In the genomic region with DNA sequence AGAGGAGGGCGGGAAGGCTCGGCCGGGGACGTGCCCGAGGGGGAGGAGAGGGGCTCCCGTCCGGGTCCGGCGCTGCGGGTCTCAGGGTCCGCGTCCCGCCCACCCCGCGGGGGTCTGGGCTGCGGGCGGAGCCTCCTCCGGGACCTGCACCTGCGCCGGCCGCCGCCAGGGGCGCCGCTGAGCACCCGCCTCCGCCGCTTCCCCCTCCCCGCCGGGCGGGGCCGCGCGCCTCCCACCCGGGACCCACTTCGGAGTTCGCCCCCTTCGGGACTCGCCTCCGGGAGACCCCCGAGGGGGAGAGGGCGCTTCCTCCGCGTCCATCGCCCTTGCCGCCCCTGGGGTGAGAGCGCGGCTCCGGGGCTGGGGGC, we compare ENCODE assay signal across 13 cellular contexts. TPM values are rescaled to one million over a fixed set of nuclear protein-coding genes. Genes with fewer than 3 reads are reported as not detected.
A peak's percentile ranks its signal among the peaks of the same experiment; 100 is the strongest.
DNase-seq lines count a peak whose midpoint lies in the region; ATAC-seq and TF ChIP-seq lines count a peak whose summit lies in the region.
"Not testable (repeated sequence)": the region's sequence is repeated elsewhere in the genome, so short reads cannot be mapped to it uniquely, and the experiment has no call there.
"Had no signal": no experiment of that assay in that cellular context is flagged by ENCODE, and none has a peak within 500 bp of the region (broad histone marks: within the 10 kb centered on the region; RNA-seq: fewer than 3 reads in every experiment).

No MANE protein-coding gene starts in this region.

- peaks cover 44% of the 10 kb centered on the region for H3K4me1 Mint-ChIP-seq in CD4-positive, alpha-beta T cell (ENCODE audit: low read depth)
- H3K4me1 Mint-ChIP-seq in activated CD8-positive, alpha-beta T cell treated with anti-CD3 and anti-CD28 coated beads for 36 hours (ENCODE audit: low read depth): peaks cover 24% of the 10 kb centered on the region
- H3K4me1 Mint-ChIP-seq in glutamatergic neuron (ENCODE audit: low read depth, unreplicated experiment): not testable (repeated sequence)
- peaks cover 27 to 49% (median 40%) of the 10 kb centered on the region in 3 donors for H3K4me1 Mint-ChIP-seq in naive B cell

- H3K4me1 ChIP-seq in stomach: peaks cover 2 to 47% (median 29%) of the 10 kb centered on the region in 4 donors

- H3K36me3 ChIP-seq in stomach: not testable (repeated sequence)

- CTCF ChIA-PET in CD4-positive, alpha-beta T cell (lab: Charles Lee): interaction anchor here (3.0 kb wide), 1 partner anchor 68 kb away, joined by 13 read pairs; no protein-coding TSS in a partner anchor
- CTCF ChIA-PET in activated CD8-positive, alpha-beta T cell treated with anti-CD3 and anti-CD28 coated beads for 36 hours (lab: Charles Lee): interaction anchor here (1.4 to 1.8 kb wide), 3 partner anchors 13 to 35 kb away, joined by 4 to 9 read pairs (median 4); no protein-coding TSS in a partner anchor

- TF ChIP-seq EP300 in stomach (IDR thresholded peaks at IDR 0.05): not testable (repeated sequence)

- H3K9me3 ChIP-seq in CD4-positive, alpha-beta T cell (ENCODE audit: control insufficient read depth, low read length); stomach: not testable (repeated sequence)

- DNase-seq in CD4-positive, alpha-beta T cell; activated CD8-positive, alpha-beta T cell treated with anti-CD3 and anti-CD28 coated beads for 36 hours; glutamatergic neuron; naive B cell; stomach: not testable (repeated sequence)

- not testable (repeated sequence) for H3K27me3 Mint-ChIP-seq in CD4-positive, alpha-beta T cell; activated CD8-positive, alpha-beta T cell treated with anti-CD3 and anti-CD28 coated beads for 36 hours; naive B cell
- peaks cover 14% of the 10 kb centered on the region for H3K27me3 Mint-ChIP-seq in glutamatergic neuron (ENCODE audit: unreplicated experiment)

- TF ChIP-seq POLR2A in stomach (IDR thresholded peaks at IDR 0.05): not testable (repeated sequence)

- TF ChIP-seq CTCF in CD4-positive, alpha-beta T cell (IDR thresholded peaks at IDR 0.05); activated CD8-positive, alpha-beta T cell treated with anti-CD3 and anti-CD28 coated beads for 36 hours (IDR thresholded peaks at IDR 0.05); stomach (IDR thresholded peaks at IDR 0.05): not testable (repeated sequence)
- peak; percentile 16 for TF ChIP-seq CTCF in glutamatergic neuron (IDR thresholded peaks at IDR 0.05; ENCODE audit: partially characterized antibody, unreplicated experiment)

- H3K36me3 Mint-ChIP-seq in CD4-positive, alpha-beta T cell (ENCODE audit: low read depth): peaks cover 43% of the 10 kb centered on the region
- H3K36me3 Mint-ChIP-seq in activated CD8-positive, alpha-beta T cell treated with anti-CD3 and anti-CD28 coated beads for 36 hours (ENCODE audit: low read depth): peaks cover 46% of the 10 kb centered on the region
- not testable (repeated sequence) for H3K36me3 Mint-ChIP-seq in glutamatergic neuron (ENCODE audit: unreplicated experiment); naive B cell

- H3K4me3 ChIP-seq in stomach: peak overlapping the region in 3 of 4 donors; percentile 65 to 73 (median 69)

- not testable (repeated sequence) for H3K4me3 Mint-ChIP-seq in CD4-positive, alpha-beta T cell; activated CD8-positive, alpha-beta T cell treated with anti-CD3 and anti-CD28 coated beads for 36 hours; glutamatergic neuron (ENCODE audit: unreplicated experiment); naive B cell

- ATAC-seq in CD4-positive, alpha-beta T cell (ENCODE audit: poor library complexity): peak; percentile 24
- peak; percentile 44 for ATAC-seq in GM21367 (IDR thresholded peaks at IDR 0.05; ENCODE audit: unreplicated experiment)
- peak; percentile 56 for ATAC-seq in HG02763 (IDR thresholded peaks at IDR 0.05; ENCODE audit: unreplicated experiment)
- ATAC-seq in HG03439 (IDR thresholded peaks at IDR 0.05; ENCODE audit: unreplicated experiment): peak; percentile 42
- peak; percentile 28 for ATAC-seq in activated CD8-positive, alpha-beta T cell treated with anti-CD3 and anti-CD28 coated beads for 36 hours
- ATAC-seq in naive B cell (ENCODE audit: low read depth in 2 of 2): peak; percentile 57 to 60

- not testable (repeated sequence) for H3K9me3 Mint-ChIP-seq in CD4-positive, alpha-beta T cell; activated CD8-positive, alpha-beta T cell treated with anti-CD3 and anti-CD28 coated beads for 36 hours; glutamatergic neuron (ENCODE audit: unreplicated experiment); naive B cell

- H3K27me3 ChIP-seq in CD4-positive, alpha-beta T cell (ENCODE audit: control insufficient read depth, insufficient read depth, low read length): not testable (repeated sequence)
- H3K27me3 ChIP-seq in stomach: peaks cover 0 to 25% (median 15%) of the 10 kb centered on the region in 3 donors

- intact Hi-C loops in CD4-positive, alpha-beta T cell (cut with DNase I, micrococcal nuclease); stomach (cut with DNase I; ENCODE audit: low total_unique reads): not testable (repeated sequence)
- intact Hi-C loops in activated CD8-positive, alpha-beta T cell treated with anti-CD3 and anti-CD28 coated beads for 36 hours (cut with micrococcal nuclease): loop anchor here (10.0 kb wide), 1 partner anchor 54 kb away; no protein-coding TSS in a partner anchor

- not testable (repeated sequence) for H3K27ac Mint-ChIP-seq in CD4-positive, alpha-beta T cell; activated CD8-positive, alpha-beta T cell treated with anti-CD3 and anti-CD28 coated beads for 36 hours; glutamatergic neuron (ENCODE audit: unreplicated experiment); naive B cell

- POLR2A ChIA-PET in CD4-positive, alpha-beta T cell (lab: Charles Lee): interaction anchor here (1.1 to 4.5 kb wide), 10 partner anchors 9 to 111 kb away, joined by 3 to 56 read pairs (median 11); partner anchors contain the start of genes BET1L, PGGHG and RIC8A
- POLR2A ChIA-PET in activated CD8-positive, alpha-beta T cell treated with anti-CD3 and anti-CD28 coated beads for 36 hours (lab: Charles Lee): interaction anchor here (1.1 to 4.5 kb wide), 10 partner anchors 8 to 68 kb away, joined by 3 to 47 read pairs (median 12); partner anchors contain the start of genes IFITM2 and PGGHG

- peak overlapping the region; percentile 35 for H3K27ac ChIP-seq in CD4-positive, alpha-beta T cell (ENCODE audit: low read depth, low read length)
- H3K27ac ChIP-seq in stomach: peak overlapping the region in 3 of 5 donors; percentile 86 to 97 (median 93)

- no CpG with 5 or more reads among the region's 48 CpGs for WGBS in stomach, 5 donors

RNA-seq across cellular contexts. Expression of gene IFITM3, which starts 2.3 kb away (rescaled TPM):
- total RNA-seq in CD4-positive, alpha-beta T cell: 10 to 100 TPM; 15.9 to 20.1 TPM
- total RNA-seq in activated CD8-positive, alpha-beta T cell treated with anti-CD3 and anti-CD28 coated beads for 36 hours: 10 to 100 TPM; 52.8 to 58.0 TPM
- total RNA-seq in glutamatergic neuron (ENCODE audit: unreplicated experiment): 0.93 TPM
- 100 to 1,000 TPM in 1 of 6 donors, 10 to 100 TPM in 3, 1 to 10 TPM in 1, under 1 TPM in 1; 0.71 to 178 (median 64.1) TPM for polyA plus RNA-seq in naive B cell (ENCODE audit: low read depth in 6 of 6)
- total RNA-seq in stomach: 100 to 1,000 TPM in 3 of 5 donors, 10 to 100 TPM in 2; 11.9 to 271 (median 127) TPM
- 1,000 to 10,000 TPM in 1 of 3 donors, 100 to 1,000 TPM in 2; 538 to 1,128 (median 677) TPM for polyA plus RNA-seq in stomach

RNA-seq across cellular contexts. Expression of gene IFITM1, which starts 4.6 kb away (rescaled TPM):
- total RNA-seq in CD4-positive, alpha-beta T cell: 100 to 1,000 TPM; 286 to 306 TPM
- 100 to 1,000 TPM; 296 to 304 TPM for total RNA-seq in activated CD8-positive, alpha-beta T cell treated with anti-CD3 and anti-CD28 coated beads for 36 hours
- total RNA-seq in glutamatergic neuron (ENCODE audit: unreplicated experiment) (2.6 TPM), stomach (10 to 100 TPM in 4 of 5 donors, 1 to 10 TPM in 1; 7.0 to 59.8 (median 17.3) TPM)
- polyA plus RNA-seq in naive B cell (ENCODE audit: low read depth in 6 of 6) (100 to 1,000 TPM; 152 to 299 (median 164) TPM), stomach (100 to 1,000 TPM in 2 of 3 donors, 10 to 100 TPM in 1; 79.9 to 224 (median 119) TPM)

RNA-seq across cellular contexts. Expression of gene IFITM2, which starts 10.8 kb away (rescaled TPM):
- total RNA-seq in CD4-positive, alpha-beta T cell: 100 to 1,000 TPM; 364 to 383 TPM
- 100 to 1,000 TPM; 540 to 549 TPM for total RNA-seq in activated CD8-positive, alpha-beta T cell treated with anti-CD3 and anti-CD28 coated beads for 36 hours
- total RNA-seq in glutamatergic neuron (ENCODE audit: unreplicated experiment): 2.5 TPM
- polyA plus RNA-seq in naive B cell (ENCODE audit: low read depth in 6 of 6): 1,000 to 10,000 TPM in 4 of 6 donors, 100 to 1,000 TPM in 2; 915 to 1,467 (median 1,288) TPM
- 10 to 100 TPM in 4 of 5 donors, 1 to 10 TPM in 1; 8.8 to 61.7 (median 12.9) TPM for total RNA-seq in stomach
- polyA plus RNA-seq in stomach: 100 to 1,000 TPM; 276 to 394 (median 344) TPM

RNA-seq across cellular contexts. Expression of gene IFITM5, which starts 19.1 kb away (rescaled TPM):
- not detected for total RNA-seq in CD4-positive, alpha-beta T cell
- not detected for total RNA-seq in activated CD8-positive, alpha-beta T cell treated with anti-CD3 and anti-CD28 coated beads for 36 hours
- total RNA-seq in glutamatergic neuron (ENCODE audit: unreplicated experiment) (not detected), stomach (under 1 TPM in 1 of 5 donors, not detected in 4; 0.73 TPM)
- polyA plus RNA-seq in naive B cell (ENCODE audit: low read depth in 6 of 6) (not detected), stomach (not detected)
- total RNA-seq: Calu3, colonic mucosa, mucosa of gallbladder, temporal lobe had no signal
- polyA plus RNA-seq: AG04450 had no signal

RNA-seq across cellular contexts. Expression of gene PGGHG, which starts 29.5 kb away (rescaled TPM):
- total RNA-seq in CD4-positive, alpha-beta T cell: 100 to 1,000 TPM; 670 to 671 TPM
- 100 to 1,000 TPM; 298 to 308 TPM for total RNA-seq in activated CD8-positive, alpha-beta T cell treated with anti-CD3 and anti-CD28 coated beads for 36 hours
- total RNA-seq in glutamatergic neuron (ENCODE audit: unreplicated experiment) (14.4 TPM), stomach (10 to 100 TPM in 4 of 5 donors, 1 to 10 TPM in 1; 3.5 to 34.8 (median 11.9) TPM)
- polyA plus RNA-seq in naive B cell (ENCODE audit: low read depth in 6 of 6) (1 to 10 TPM; 3.4 to 8.3 (median 4.3) TPM), stomach (10 to 100 TPM; 14.4 to 44.0 (median 20.7) TPM)

Comparison
In these comparisons a context has a peak if more than half of its experiments do, and no peak if none do; other contexts are left out.
1. RNA of gene IFITM1, which starts 4.6 kb away (total RNA-seq): 286 to 306 TPM in CD4-positive, alpha-beta T cell and 296 to 304 TPM in activated CD8-positive, alpha-beta T cell treated with anti-CD3 and anti-CD28 coated beads for 36 hours; 7.0 to 59.8 TPM in stomach and 2.6 TPM in glutamatergic neuron (single experiment); every median in the first group is over 4 times any median in the second.
2. RNA of gene IFITM2, which starts 10.8 kb away (total RNA-seq): 540 to 549 TPM in activated CD8-positive, alpha-beta T cell treated with anti-CD3 and anti-CD28 coated beads for 36 hours and 364 to 383 TPM in CD4-positive, alpha-beta T cell; 8.8 to 61.7 TPM in stomach and 2.5 TPM in glutamatergic neuron (single experiment); every median in the first group is over 4 times any median in the second.
3. Peak in every context shown above with its lines, with median percentiles within 50 percentile points of each other: ATAC-seq.